ENCODE assay signal across 17 cellular contexts in the genomic region with DNA sequence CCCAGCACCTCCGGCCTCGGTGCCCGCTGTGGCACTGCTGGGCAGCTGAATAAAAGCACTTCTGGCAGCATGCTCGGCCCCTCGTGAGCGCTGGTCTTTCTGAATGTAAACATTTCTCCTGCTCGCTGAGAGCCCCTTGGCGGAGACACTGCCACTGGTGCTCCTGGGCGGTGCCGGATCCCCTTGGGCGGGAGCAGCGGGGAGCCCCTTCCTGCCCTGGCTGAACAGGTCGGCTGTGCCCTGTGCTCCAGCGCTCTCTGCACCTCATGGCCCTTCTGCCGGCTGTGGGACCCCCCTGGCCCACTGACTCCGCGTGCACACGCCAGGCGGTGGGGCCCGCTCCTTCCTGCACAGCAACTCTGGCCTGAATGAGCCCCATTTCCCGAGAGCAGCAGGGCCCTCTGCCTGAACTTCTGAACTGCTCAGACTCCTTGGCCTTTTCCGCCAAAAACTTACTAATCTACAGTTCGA. TPM values are rescaled to one million over a fixed set of nuclear protein-coding genes. Genes with fewer than 3 reads are reported as not detected.
DNase-seq lines count a peak whose midpoint lies in the region; ATAC-seq and TF ChIP-seq lines count a peak whose summit lies in the region.
"Had no signal": no experiment of that assay in that cellular context is flagged by ENCODE, and none has a peak within 500 bp of the region (broad histone marks: within the 10 kb centered on the region; RNA-seq: fewer than 3 reads in every experiment).

No MANE protein-coding gene starts in this region.

- peaks cover 34% of the 10 kb centered on the region for H3K4me1 ChIP-seq in left ventricle myocardium inferior
- H3K4me1 ChIP-seq in gastrocnemius medialis: no peaks in the 10 kb centered on the region
- H3K4me1 ChIP-seq in PC-9 (replicated peaks; ENCODE audit: insufficient read depth): no peaks in the 10 kb centered on the region
- H3K4me1 ChIP-seq: BE2C, parathyroid adenoma had no signal

- H3F3A ChIP-seq in PC-9 (ENCODE audit: insufficient read depth, low read depth): no peaks in the 10 kb centered on the region

- BruUV-seq in PC-9 (replicated peaks; lab: Mats Ljungman, UMichigan): no TSS peak

- no peak for TF ChIP-seq POLR2A in gastrocnemius medialis (IDR thresholded peaks at IDR 0.05)

- in situ Hi-C loops in gastrocnemius medialis (cut with MboI; ENCODE audit: low sequenced_read_pairs in 4 of 4): no loop called here

- H3K36me3 Mint-ChIP-seq in T-helper 17 cell (ENCODE audit: low read depth): peaks cover 8% of the 10 kb centered on the region

- no peaks in the 10 kb centered on the region for H3K9me2 ChIP-seq in PC-9 (ENCODE audit: insufficient read depth)

- CTCF ChIA-PET in PC-9 (lab: Charles Lee): no interaction called here

- H3K27ac ChIP-seq in left ventricle myocardium inferior (replicated peaks) (peak overlapping the region; percentile 63), gastrocnemius medialis (peak overlapping the region; percentile 27 to 62 (median 47)), PC-9 (no peak overlapping the region)
- H3K27ac ChIP-seq: parathyroid adenoma had no signal

- POLR2A ChIA-PET in PC-9 (lab: Charles Lee; ENCODE audit: unreplicated experiment): no interaction called here

- H3K4me3 ChIP-seq in left ventricle myocardium inferior (peak overlapping the region; percentile 48), gastrocnemius medialis (peak overlapping the region in 2 of 4 donors; percentile 24 to 29), PC-9 (no peak overlapping the region)

- peak overlapping the region; percentile 89 for H3K27ac Mint-ChIP-seq in T-helper 17 cell
- H3K27ac Mint-ChIP-seq: activated T-helper 2 cell treated with anti-CD3 and anti-CD28 coated beads, Interferon-gamma antibody, Interleukin-2, Interleukin-4, amounts not matched to agents 10 μg/mL and 5 μg/mL and 100 μg/mL, durations not matched to agents 14 hours and 24 hours and 36 hours had no signal

- no peaks in the 10 kb centered on the region for H3K27me3 Mint-ChIP-seq in T-helper 17 cell

- ATAC-seq in T-helper 17 cell (no peak), gastrocnemius medialis (no peak), HG02571 (IDR thresholded peaks at IDR 0.05; ENCODE audit: unreplicated experiment) (no peak)

- peaks cover 31% of the 10 kb centered on the region for H3K4me1 Mint-ChIP-seq in T-helper 17 cell

- H3K4me2 ChIP-seq in PC-9: no peak overlapping the region

- H3K79me2 ChIP-seq in PC-9 (ENCODE audit: low read depth): 0 out of 2 replicates have a peak, but pooled peaks cover 4% of the 10 kb centered on the region

- H3K36me3 ChIP-seq in left ventricle myocardium inferior (peaks cover 32% of the 10 kb centered on the region), gastrocnemius medialis (peaks cover 0 to 5% of the 10 kb centered on the region in 2 donors), PC-9 (ENCODE audit: low read depth) (peaks cover 6% of the 10 kb centered on the region; the same call in 1 of the 2 replicates)

- no peak overlapping the region for H2AFZ ChIP-seq in PC-9
- H2AFZ ChIP-seq: parathyroid adenoma had no signal

- H3K4me3 Mint-ChIP-seq in T-helper 17 cell: peak overlapping the region; percentile 91

- intact Hi-C loops in left ventricle myocardium inferior (cut with micrococcal nuclease) (no loop called here), gastrocnemius medialis (cut with DNase I; ENCODE audit: low total_unique reads) (no loop called here), PC-9 (cut with micrococcal nuclease; ENCODE audit: unreplicated experiment) (no loop called here)

- no peak for TF ChIP-seq CTCF in left ventricle myocardium inferior (IDR thresholded peaks at IDR 0.05; ENCODE audit: borderline replicate concordance)
- TF ChIP-seq CTCF in gastrocnemius medialis (IDR thresholded peaks at IDR 0.05 in 4 of 5, conservative IDR thresholded peaks at IDR 0.05 in 1 of 5): no peak
- TF ChIP-seq CTCF in PC-9 (conservative IDR thresholded peaks at IDR 0.05): no peak

- H3K9me3 ChIP-seq in T-helper 17 cell (ENCODE audit: control insufficient read depth, low read length, poor library complexity, severe bottlenecking) (no peaks in the 10 kb centered on the region), left ventricle myocardium inferior (replicated peaks) (peaks cover 17% of the 10 kb centered on the region), gastrocnemius medialis (peaks cover 0 to 7% (median 0%) of the 10 kb centered on the region in 3 donors), PC-9 (ENCODE audit: insufficient read depth, low read depth) (0 out of 2 replicates have a peak, but pooled peaks cover 6% of the 10 kb centered on the region)
- H3K9me3 ChIP-seq: BE2C had no signal

- peak; percentile 3 for DNase-seq in ELF-1 (ENCODE audit: low read depth, low spot score)
- no peak for DNase-seq in T-helper 17 cell
- DNase-seq in left ventricle myocardium inferior: peak; percentile 15
- no peak for DNase-seq in gastrocnemius medialis
- no peak for DNase-seq in NCI-H2081 treated with DMSO at 0.1 percent for 48 hours (lab: John Stamatoyannopoulos, UW)
- DNase-seq in PC-9: no peak
- DNase-seq: BE2C; dermis blood vessel endothelial cell; DMS53; hypothalamus; NCI-H187 treated with DMSO at 0.1 percent for 48 hours; SIG-M5; stimulated activated CD4-positive, alpha-beta T cell treated with anti-CD3 and anti-CD28 coated beads, Interleukin-12 subunit alpha, Interleukin-12 subunit beta, amount 100 ng/mL, for 4 hours; stimulated activated naive CD4-positive, alpha-beta T cell treated with Interleukin-2 at 50 U/mL for 16 hours had no signal

- H4K20me1 ChIP-seq in PC-9 (ENCODE audit: insufficient read depth): no peaks in the 10 kb centered on the region

- no peaks in the 10 kb centered on the region for H3K27me3 ChIP-seq in left ventricle myocardium inferior (ENCODE audit: low read depth)
- no peaks in the 10 kb centered on the region for H3K27me3 ChIP-seq in gastrocnemius medialis
- H3K27me3 ChIP-seq in PC-9 (ENCODE audit: insufficient read depth, low read depth): no peaks in the 10 kb centered on the region
- H3K27me3 ChIP-seq: BE2C had no signal

RNA-seq across cellular contexts. Expression of a gene that starts 14.0 kb away (rescaled TPM):
- total RNA-seq in T-helper 17 cell (10 to 100 TPM; 15.9 to 16.2 TPM), left ventricle myocardium inferior (23.8 TPM), gastrocnemius medialis (10 to 100 TPM; 29.3 to 45.6 (median 33.2) TPM), PC-9 (2021) (19.8 and 23.7 TPM in 2 replicates)

Comparison
In these comparisons a context has a peak if more than half of its experiments do, and no peak if none do; other contexts are left out.
1. DNase-seq: peak in ELF-1 (single experiment) and left ventricle myocardium inferior (single experiment); none in T-helper 17 cell (0 of 3), gastrocnemius medialis (0 of 2), NCI-H2081 treated with DMSO at 0.1 percent for 48 hours (single experiment) and PC-9 (0 of 2).